In genomic region chrX:101462892-101463291, GRCh38 we compare ENCODE assay signal across 9 cellular contexts. TPM values are rescaled to one million over a fixed set of nuclear protein-coding genes. Genes with fewer than 3 reads are reported as not detected.
DNase-seq lines count a peak whose midpoint lies in the region; FAIRE-seq and TF ChIP-seq lines count a peak whose summit lies in the region.
"Had no signal": no experiment of that assay in that cellular context is flagged by ENCODE, and none has a peak within 500 bp of the region (broad histone marks: within the 10 kb centered on the region; RNA-seq: fewer than 3 reads in every experiment).

No MANE protein-coding gene starts in this region.

- TF ChIP-seq POLR2A in GM12892 (IDR thresholded peaks at IDR 0.05; ENCODE audit: low read depth, low read length) (no peak), NB4 (IDR thresholded peaks at IDR 0.05; ENCODE audit: extremely low read depth, insufficient read length) (no peak)

- TF ChIP-seq CTCF in NB4 (IDR thresholded peaks at IDR 0.05; ENCODE audit: low read depth, low read length) = no peak

- no peak overlapping the region for H3K4me3 ChIP-seq in NB4 (ENCODE audit: low read depth, low read length)
- H3K4me3 ChIP-seq: upper lobe of left lung had no signal

- DNase-seq in GM12892 (ENCODE audit: insufficient read length) = no peak
- DNase-seq in NB4 (ENCODE audit: low read depth) = peak; percentile 3
- DNase-seq in amniotic epithelial cell (ENCODE audit: low read depth) = peak; percentile 41
- peak; percentile 55 for DNase-seq in myocyte (ENCODE audit: low read depth)
- DNase-seq in SKM-1 treated with dmso at 0.1 percent for 144 hours (lab: John Stamatoyannopoulos, UW; ENCODE audit: unreplicated experiment) = no peak
- no peak for DNase-seq in NCI-H128 (lab: John Stamatoyannopoulos, UW; ENCODE audit: unreplicated experiment)
- no peak for DNase-seq in retina
- DNase-seq in SIG-M5 treated with dmso at 0.1 percent for 504 hours (lab: John Stamatoyannopoulos, UW; ENCODE audit: unreplicated experiment) = no peak
- DNase-seq: upper lobe of left lung had no signal

- FAIRE-seq in GM12892 (lab: Jason Lieb, UNC) = peak; percentile 17

RNA-seq across cellular contexts. Expression of gene ARMCX4, which starts 22.4 kb away (rescaled TPM):
- 1.3 TPM for polyA plus RNA-seq in GM12892 (2012; ENCODE audit: missing spikeins)
- total RNA-seq in myocyte = 0.78 and 0.86 TPM in 2 replicates
- polyA plus RNA-seq in myocyte (2012) = 4.3 TPM

RNA-seq across cellular contexts. Expression of gene HNRNPH2, which starts 54.9 kb away (rescaled TPM):
- 42.9 TPM for polyA plus RNA-seq in GM12892 (2012; ENCODE audit: missing spikeins)
- total RNA-seq in myocyte = 79.3 and 95.6 TPM in 2 replicates
- polyA plus RNA-seq in myocyte (2012) = 51.3 TPM

RNA-seq across cellular contexts. Expression of gene GLA, which starts 55.2 kb away (rescaled TPM):
- polyA plus RNA-seq in GM12892 (2012; ENCODE audit: missing spikeins) = 28.2 TPM
- 23.7 and 33.7 TPM in 2 replicates for total RNA-seq in myocyte
- 25.2 TPM for polyA plus RNA-seq in myocyte (2012)

Comparison
In these comparisons a context has a peak if more than half of its experiments do, and no peak if none do; other contexts are left out.
1. DNase-seq: peak in NB4 (single experiment), amniotic epithelial cell (single experiment) and myocyte (single experiment); none in GM12892 (single experiment), SKM-1 treated with dmso at 0.1 percent for 144 hours (single experiment), NCI-H128 (single experiment), retina (single experiment) and SIG-M5 treated with dmso at 0.1 percent for 504 hours (single experiment).